In genomic region chr6:11668455-11668854, GRCh38 we compare ENCODE assay signal across 1 cellular context.
A peak's percentile ranks its signal among the peaks of the same experiment; 100 is the strongest.
TF ChIP-seq lines count a peak whose summit lies in the region.

No MANE protein-coding gene starts in this region.

TF ChIP-seq in GM12878, 131 proteins besides CTCF, POLR2A, EP300 and RAD21:
- TF ChIP-seq, protein P1, sequence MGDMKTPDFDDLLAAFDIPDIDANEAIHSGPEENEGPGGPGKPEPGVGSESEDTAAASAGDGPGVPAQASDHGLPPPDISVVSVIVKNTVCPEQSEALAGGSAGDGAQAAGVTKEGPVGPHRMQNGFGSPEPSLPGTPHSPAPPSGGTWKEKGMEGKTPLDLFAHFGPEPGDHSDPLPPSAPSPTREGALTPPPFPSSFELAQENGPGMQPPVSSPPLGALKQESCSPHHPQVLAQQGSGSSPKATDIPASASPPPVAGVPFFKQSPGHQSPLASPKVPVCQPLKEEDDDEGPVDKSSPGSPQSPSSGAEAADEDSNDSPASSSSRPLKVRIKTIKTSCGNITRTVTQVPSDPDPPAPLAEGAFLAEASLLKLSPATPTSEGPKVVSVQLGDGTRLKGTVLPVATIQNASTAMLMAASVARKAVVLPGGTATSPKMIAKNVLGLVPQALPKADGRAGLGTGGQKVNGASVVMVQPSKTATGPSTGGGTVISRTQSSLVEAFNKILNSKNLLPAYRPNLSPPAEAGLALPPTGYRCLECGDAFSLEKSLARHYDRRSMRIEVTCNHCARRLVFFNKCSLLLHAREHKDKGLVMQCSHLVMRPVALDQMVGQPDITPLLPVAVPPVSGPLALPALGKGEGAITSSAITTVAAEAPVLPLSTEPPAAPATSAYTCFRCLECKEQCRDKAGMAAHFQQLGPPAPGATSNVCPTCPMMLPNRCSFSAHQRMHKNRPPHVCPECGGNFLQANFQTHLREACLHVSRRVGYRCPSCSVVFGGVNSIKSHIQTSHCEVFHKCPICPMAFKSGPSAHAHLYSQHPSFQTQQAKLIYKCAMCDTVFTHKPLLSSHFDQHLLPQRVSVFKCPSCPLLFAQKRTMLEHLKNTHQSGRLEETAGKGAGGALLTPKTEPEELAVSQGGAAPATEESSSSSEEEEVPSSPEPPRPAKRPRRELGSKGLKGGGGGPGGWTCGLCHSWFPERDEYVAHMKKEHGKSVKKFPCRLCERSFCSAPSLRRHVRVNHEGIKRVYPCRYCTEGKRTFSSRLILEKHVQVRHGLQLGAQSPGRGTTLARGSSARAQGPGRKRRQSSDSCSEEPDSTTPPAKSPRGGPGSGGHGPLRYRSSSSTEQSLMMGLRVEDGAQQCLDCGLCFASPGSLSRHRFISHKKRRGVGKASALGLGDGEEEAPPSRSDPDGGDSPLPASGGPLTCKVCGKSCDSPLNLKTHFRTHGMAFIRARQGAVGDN (IDR thresholded peaks at IDR 0.05), result no peak
- TF ChIP-seq CBX3 (IDR thresholded peaks at IDR 0.05; ENCODE audit: borderline replicate concordance, low read depth), result no peak
- TF ChIP-seq ZNF384 (IDR thresholded peaks at IDR 0.05; ENCODE audit: borderline replicate concordance, low read depth, low read length), result peak; percentile 77; the same call in 1 of the 2 replicates
- TF ChIP-seq NR2C2 (IDR thresholded peaks at IDR 0.05; ENCODE audit: borderline replicate concordance, control insufficient read depth, insufficient read length, low read depth), result no peak
TF ChIP-seq in GM12878: peak in this region for 1.
